Comparison of ENCODE assay signal across 1 cellular context in the genomic region with DNA sequence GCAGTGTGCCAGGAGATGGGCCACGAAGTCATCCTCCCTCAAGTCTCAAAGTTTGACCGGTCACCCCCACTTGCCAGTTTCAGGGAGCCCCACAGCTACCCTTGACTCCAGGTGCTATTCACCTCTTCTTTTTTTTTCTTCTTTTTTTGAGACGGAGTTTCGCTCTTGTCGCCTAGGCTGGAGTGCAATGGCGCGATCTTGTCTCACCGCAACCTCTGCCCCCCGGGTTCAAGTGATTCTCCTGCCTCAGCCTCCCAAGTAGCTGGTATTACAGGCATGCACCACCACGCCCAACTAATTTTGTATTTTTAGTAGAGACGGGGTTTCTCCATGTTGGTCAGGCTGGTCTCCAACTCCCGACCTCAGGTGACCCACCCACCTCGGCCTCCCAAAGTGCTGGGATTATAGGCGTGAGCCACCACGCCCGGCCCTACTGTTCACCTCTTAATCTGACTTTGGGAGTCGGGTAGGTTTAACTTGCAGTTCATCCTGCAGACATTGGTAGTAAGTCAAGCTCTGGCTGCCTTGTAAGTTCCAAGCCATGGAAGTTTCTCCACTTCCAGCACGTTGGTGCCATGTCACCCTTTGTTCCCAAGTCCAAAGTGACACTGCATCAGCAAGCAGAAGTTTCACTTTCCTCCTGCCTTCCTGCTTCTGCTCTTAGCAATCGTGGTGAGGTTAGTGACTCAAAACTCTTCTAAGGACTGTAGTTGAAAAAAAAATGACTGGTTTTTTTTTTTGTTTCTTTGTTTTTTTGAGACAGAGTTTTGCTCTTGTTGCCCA.
TF ChIP-seq lines count a peak whose summit lies in the region.

No MANE protein-coding gene starts in this region.

TF ChIP-seq in GM12878, 131 proteins besides CTCF, POLR2A, EP300 and RAD21 (continued from another document):
- TF ChIP-seq, protein P1, sequence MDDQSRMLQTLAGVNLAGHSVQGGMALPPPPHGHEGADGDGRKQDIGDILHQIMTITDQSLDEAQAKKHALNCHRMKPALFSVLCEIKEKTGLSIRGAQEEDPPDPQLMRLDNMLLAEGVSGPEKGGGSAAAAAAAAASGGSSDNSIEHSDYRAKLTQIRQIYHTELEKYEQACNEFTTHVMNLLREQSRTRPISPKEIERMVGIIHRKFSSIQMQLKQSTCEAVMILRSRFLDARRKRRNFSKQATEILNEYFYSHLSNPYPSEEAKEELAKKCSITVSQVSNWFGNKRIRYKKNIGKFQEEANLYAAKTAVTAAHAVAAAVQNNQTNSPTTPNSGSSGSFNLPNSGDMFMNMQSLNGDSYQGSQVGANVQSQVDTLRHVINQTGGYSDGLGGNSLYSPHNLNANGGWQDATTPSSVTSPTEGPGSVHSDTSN (IDR thresholded peaks at IDR 0.05; ENCODE audit: insufficient replicate concordance, low read depth, low read length) = peak; percentile 18
